In the genomic region with DNA sequence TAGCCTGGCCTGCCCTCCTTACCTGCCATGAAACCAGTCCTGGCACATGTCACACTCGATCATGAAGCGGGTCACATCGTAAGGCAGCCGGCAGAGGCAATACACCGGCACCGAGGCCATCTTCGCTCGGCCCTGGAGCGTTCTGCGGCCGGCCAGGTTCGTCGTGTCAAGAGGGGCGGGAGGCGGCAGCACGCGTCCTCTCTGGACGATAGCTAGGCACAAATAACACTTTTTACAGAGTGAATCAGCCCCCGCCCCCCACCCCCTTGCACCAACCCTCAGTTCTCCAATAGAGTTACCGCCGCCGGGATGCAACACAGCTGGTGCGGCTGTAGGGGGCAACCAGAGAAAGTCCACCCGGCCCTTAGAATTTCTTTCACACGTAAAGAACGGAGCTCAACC, we compare ENCODE assay signal across 8 cellular contexts. TPM values are rescaled to one million over a fixed set of nuclear protein-coding genes. Genes with fewer than 3 reads are reported as not detected.
DNase-seq lines count a peak whose midpoint lies in the region; ATAC-seq and TF ChIP-seq lines count a peak whose summit lies in the region.

No MANE protein-coding gene starts in this region.

- intact Hi-C loops in sciatic nerve (cut with DNase I), result no loop called here

- DNase-seq in D341Med (ENCODE audit: low spot score) (peak; percentile 66), amygdala (lab: John Stamatoyannopoulos, UW) (peak in 35 of 56 donors; percentile 0 to 38 (median 7)), hypothalamus (lab: John Stamatoyannopoulos, UW) (peak in 37 of 51 donors; percentile 0 to 40 (median 10)), sciatic nerve (ENCODE audit: low spot score) (peak; percentile 59), NCI-H2029 (lab: John Stamatoyannopoulos, UW) (no peak)
- DNase-seq in Jurkat, Clone E6-1 (ENCODE audit: low read depth, low spot score), result peak; percentile 12

- H3K4me3 ChIP-seq in Jurkat, Clone E6-1 (ENCODE audit: low read length), result peak overlapping the region; percentile 75

- peak; percentile 50 for ATAC-seq in SK-N-SH treated with all-trans-retinoic acid at 6 μM for 48 hours
- peak; percentile 24 for ATAC-seq in sciatic nerve
- no peak for ATAC-seq in HG03159 (IDR thresholded peaks at IDR 0.05; ENCODE audit: unreplicated experiment)

TF ChIP-seq in SK-N-SH treated with all-trans-retinoic acid at 6 μM for 48 hours, 23 proteins besides CTCF, POLR2A, EP300 and RAD21:
- no peak for TF ChIP-seq TSHZ2 (CRISPR knock-in tag; IDR thresholded peaks at IDR 0.05)
- no peak for TF ChIP-seq TOX (CRISPR knock-in tag; IDR thresholded peaks at IDR 0.05; ENCODE audit: borderline replicate concordance)
- no peak for TF ChIP-seq ISL1 (CRISPR knock-in tag; IDR thresholded peaks at IDR 0.05)

RNA-seq across cellular contexts. Expression of gene PHF8, which starts 1.7 kb away (rescaled TPM):
- polyA plus RNA-seq in Jurkat, Clone E6-1 (2012; ENCODE audit: insufficient read depth, insufficient read length), result 25.6 TPM
- total RNA-seq in sciatic nerve, result 34.4 TPM
